In the genomic region with DNA sequence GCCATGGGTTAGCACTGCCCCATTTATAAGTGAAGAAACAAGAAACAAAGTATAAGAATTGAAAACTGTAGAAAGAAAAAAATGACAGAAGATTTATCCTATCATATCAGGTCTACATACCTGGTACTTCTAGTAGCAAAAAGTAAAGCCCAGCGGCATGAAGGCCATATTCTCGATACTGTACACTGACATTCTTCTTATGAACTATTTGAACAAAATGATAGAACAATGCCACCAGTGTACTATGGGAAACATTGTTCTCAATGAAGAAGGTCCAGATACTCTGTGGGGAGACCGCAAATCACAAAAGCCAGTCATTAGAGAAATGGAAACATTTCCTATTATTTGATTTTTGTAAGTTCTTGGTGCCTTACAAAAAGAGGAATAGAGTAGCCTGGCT, we compare ENCODE assay signal across 2 cellular contexts.
TF ChIP-seq lines count a peak whose summit lies in the region.

No MANE protein-coding gene starts in this region.

TF ChIP-seq in SK-N-SH, 30 proteins besides CTCF, POLR2A, EP300 and RAD21 (continued from another document):
- TF ChIP-seq, protein P1, sequence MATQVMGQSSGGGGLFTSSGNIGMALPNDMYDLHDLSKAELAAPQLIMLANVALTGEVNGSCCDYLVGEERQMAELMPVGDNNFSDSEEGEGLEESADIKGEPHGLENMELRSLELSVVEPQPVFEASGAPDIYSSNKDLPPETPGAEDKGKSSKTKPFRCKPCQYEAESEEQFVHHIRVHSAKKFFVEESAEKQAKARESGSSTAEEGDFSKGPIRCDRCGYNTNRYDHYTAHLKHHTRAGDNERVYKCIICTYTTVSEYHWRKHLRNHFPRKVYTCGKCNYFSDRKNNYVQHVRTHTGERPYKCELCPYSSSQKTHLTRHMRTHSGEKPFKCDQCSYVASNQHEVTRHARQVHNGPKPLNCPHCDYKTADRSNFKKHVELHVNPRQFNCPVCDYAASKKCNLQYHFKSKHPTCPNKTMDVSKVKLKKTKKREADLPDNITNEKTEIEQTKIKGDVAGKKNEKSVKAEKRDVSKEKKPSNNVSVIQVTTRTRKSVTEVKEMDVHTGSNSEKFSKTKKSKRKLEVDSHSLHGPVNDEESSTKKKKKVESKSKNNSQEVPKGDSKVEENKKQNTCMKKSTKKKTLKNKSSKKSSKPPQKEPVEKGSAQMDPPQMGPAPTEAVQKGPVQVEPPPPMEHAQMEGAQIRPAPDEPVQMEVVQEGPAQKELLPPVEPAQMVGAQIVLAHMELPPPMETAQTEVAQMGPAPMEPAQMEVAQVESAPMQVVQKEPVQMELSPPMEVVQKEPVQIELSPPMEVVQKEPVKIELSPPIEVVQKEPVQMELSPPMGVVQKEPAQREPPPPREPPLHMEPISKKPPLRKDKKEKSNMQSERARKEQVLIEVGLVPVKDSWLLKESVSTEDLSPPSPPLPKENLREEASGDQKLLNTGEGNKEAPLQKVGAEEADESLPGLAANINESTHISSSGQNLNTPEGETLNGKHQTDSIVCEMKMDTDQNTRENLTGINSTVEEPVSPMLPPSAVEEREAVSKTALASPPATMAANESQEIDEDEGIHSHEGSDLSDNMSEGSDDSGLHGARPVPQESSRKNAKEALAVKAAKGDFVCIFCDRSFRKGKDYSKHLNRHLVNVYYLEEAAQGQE (IDR thresholded peaks at IDR 0.05; ENCODE audit: low read depth, low read length): no peak
- TF ChIP-seq, protein P2, sequence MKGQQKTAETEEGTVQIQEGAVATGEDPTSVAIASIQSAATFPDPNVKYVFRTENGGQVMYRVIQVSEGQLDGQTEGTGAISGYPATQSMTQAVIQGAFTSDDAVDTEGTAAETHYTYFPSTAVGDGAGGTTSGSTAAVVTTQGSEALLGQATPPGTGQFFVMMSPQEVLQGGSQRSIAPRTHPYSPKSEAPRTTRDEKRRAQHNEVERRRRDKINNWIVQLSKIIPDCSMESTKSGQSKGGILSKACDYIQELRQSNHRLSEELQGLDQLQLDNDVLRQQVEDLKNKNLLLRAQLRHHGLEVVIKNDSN (IDR thresholded peaks at IDR 0.05; ENCODE audit: borderline replicate concordance, low read depth): no peak
- TF ChIP-seq, protein P3, sequence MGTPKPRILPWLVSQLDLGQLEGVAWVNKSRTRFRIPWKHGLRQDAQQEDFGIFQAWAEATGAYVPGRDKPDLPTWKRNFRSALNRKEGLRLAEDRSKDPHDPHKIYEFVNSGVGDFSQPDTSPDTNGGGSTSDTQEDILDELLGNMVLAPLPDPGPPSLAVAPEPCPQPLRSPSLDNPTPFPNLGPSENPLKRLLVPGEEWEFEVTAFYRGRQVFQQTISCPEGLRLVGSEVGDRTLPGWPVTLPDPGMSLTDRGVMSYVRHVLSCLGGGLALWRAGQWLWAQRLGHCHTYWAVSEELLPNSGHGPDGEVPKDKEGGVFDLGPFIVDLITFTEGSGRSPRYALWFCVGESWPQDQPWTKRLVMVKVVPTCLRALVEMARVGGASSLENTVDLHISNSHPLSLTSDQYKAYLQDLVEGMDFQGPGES (IDR thresholded peaks at IDR 0.05; ENCODE audit: low read depth, low read length): no peak

TF ChIP-seq in SK-N-SH treated with all-trans-retinoic acid at 6 μM for 48 hours, 23 proteins besides CTCF, POLR2A, EP300 and RAD21 (continued from another document):
- TF ChIP-seq, protein P4, sequence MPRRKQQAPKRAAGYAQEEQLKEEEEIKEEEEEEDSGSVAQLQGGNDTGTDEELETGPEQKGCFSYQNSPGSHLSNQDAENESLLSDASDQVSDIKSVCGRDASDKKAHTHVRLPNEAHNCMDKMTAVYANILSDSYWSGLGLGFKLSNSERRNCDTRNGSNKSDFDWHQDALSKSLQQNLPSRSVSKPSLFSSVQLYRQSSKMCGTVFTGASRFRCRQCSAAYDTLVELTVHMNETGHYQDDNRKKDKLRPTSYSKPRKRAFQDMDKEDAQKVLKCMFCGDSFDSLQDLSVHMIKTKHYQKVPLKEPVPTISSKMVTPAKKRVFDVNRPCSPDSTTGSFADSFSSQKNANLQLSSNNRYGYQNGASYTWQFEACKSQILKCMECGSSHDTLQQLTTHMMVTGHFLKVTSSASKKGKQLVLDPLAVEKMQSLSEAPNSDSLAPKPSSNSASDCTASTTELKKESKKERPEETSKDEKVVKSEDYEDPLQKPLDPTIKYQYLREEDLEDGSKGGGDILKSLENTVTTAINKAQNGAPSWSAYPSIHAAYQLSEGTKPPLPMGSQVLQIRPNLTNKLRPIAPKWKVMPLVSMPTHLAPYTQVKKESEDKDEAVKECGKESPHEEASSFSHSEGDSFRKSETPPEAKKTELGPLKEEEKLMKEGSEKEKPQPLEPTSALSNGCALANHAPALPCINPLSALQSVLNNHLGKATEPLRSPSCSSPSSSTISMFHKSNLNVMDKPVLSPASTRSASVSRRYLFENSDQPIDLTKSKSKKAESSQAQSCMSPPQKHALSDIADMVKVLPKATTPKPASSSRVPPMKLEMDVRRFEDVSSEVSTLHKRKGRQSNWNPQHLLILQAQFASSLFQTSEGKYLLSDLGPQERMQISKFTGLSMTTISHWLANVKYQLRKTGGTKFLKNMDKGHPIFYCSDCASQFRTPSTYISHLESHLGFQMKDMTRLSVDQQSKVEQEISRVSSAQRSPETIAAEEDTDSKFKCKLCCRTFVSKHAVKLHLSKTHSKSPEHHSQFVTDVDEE (CRISPR knock-in tag; IDR thresholded peaks at IDR 0.05): no peak
- TF ChIP-seq PPARA (CRISPR knock-in tag; IDR thresholded peaks at IDR 0.05; ENCODE audit: borderline replicate concordance) (no peak), ARNTL (CRISPR knock-in tag; IDR thresholded peaks at IDR 0.05; ENCODE audit: borderline replicate concordance, low read depth) (no peak), ZNF565 (CRISPR knock-in tag; conservative IDR thresholded peaks at IDR 0.05; ENCODE audit: low read depth) (no peak), GLIS3 (CRISPR knock-in tag; IDR thresholded peaks at IDR 0.05) (no peak), ZNF8 (CRISPR knock-in tag; IDR thresholded peaks at IDR 0.05) (no peak), ZC3H10 (CRISPR knock-in tag; IDR thresholded peaks at IDR 0.05) (no peak), BACH2 (CRISPR knock-in tag; IDR thresholded peaks at IDR 0.05; ENCODE audit: borderline replicate concordance) (no peak)
- TF ChIP-seq, protein P5, sequence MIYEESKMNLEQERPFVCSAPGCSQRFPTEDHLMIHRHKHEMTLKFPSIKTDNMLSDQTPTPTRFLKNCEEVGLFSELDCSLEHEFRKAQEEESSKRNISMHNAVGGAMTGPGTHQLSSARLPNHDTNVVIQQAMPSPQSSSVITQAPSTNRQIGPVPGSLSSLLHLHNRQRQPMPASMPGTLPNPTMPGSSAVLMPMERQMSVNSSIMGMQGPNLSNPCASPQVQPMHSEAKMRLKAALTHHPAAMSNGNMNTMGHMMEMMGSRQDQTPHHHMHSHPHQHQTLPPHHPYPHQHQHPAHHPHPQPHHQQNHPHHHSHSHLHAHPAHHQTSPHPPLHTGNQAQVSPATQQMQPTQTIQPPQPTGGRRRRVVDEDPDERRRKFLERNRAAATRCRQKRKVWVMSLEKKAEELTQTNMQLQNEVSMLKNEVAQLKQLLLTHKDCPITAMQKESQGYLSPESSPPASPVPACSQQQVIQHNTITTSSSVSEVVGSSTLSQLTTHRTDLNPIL (CRISPR knock-in tag; IDR thresholded peaks at IDR 0.05; ENCODE audit: low read depth): no peak
- TF ChIP-seq, protein P6, sequence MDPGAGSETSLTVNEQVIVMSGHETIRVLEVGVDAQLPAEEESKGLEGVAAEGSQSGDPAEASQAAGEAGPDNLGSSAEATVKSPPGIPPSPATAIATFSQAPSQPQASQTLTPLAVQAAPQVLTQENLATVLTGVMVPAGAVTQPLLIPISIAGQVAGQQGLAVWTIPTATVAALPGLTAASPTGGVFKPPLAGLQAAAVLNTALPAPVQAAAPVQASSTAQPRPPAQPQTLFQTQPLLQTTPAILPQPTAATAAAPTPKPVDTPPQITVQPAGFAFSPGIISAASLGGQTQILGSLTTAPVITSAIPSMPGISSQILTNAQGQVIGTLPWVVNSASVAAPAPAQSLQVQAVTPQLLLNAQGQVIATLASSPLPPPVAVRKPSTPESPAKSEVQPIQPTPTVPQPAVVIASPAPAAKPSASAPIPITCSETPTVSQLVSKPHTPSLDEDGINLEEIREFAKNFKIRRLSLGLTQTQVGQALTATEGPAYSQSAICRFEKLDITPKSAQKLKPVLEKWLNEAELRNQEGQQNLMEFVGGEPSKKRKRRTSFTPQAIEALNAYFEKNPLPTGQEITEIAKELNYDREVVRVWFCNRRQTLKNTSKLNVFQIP (CRISPR knock-in tag; IDR thresholded peaks at IDR 0.05; ENCODE audit: borderline replicate concordance, low read depth): no peak
TF ChIP-seq in SK-N-SH treated with all-trans-retinoic acid at 6 μM for 48 hours: peak in this region for 0.
